Comparison of ENCODE assay signal across 20 cellular contexts in genomic region chr12:91841786-91842185, GRCh38.
DNase-seq lines count a peak whose midpoint lies in the region; ATAC-seq, FAIRE-seq and TF ChIP-seq lines count a peak whose summit lies in the region.
"Had no signal": no experiment of that assay in that cellular context is flagged by ENCODE, and none has a peak within 500 bp of the region (broad histone marks: within the 10 kb centered on the region; RNA-seq: fewer than 3 reads in every experiment).

No MANE protein-coding gene starts in this region.

- no peak overlapping the region for H3K4me3 ChIP-seq in A549
- H3K4me3 ChIP-seq: BLaER1, HAP-1 had no signal

- peak; percentile 27 to 39 for ATAC-seq in activated T-cell treated with anti-CD3 and anti-CD28 coated beads, Interleukin-2, amount 50 U/mL, for 72 hours (replicated peaks in 1 of 2)
- ATAC-seq in activated T-cell treated with anti-CD3 and anti-CD28 coated beads, Interleukin-2, amount 50 U/mL, for 4 hours: no peak
- no peak for ATAC-seq in A549
- peak; percentile 55 for ATAC-seq in stimulated activated effector memory CD8-positive, alpha-beta T cell treated with anti-CD3 and anti-CD28 coated beads, Interleukin-12 subunit alpha, Interleukin-12 subunit beta, amount 100 ng/mL, for 72 hours
- ATAC-seq: CD8-positive, alpha-beta T cell had no signal

- no peaks in the 10 kb centered on the region for H3K27me3 Mint-ChIP-seq in activated T-cell treated with anti-CD3 and anti-CD28 coated beads, Interleukin-2, amount 50 U/mL, for 72 hours (ENCODE audit: low read depth)
- no peaks in the 10 kb centered on the region for H3K27me3 Mint-ChIP-seq in activated T-cell treated with anti-CD3 and anti-CD28 coated beads, Interleukin-2, amount 50 U/mL, for 4 hours (ENCODE audit: low read depth)
- H3K27me3 Mint-ChIP-seq: CD4-positive, CD25-positive, alpha-beta regulatory T cell had no signal

- peaks cover 7 to 10% of the 10 kb centered on the region in 2 donors for H3K9me3 Mint-ChIP-seq in activated T-cell treated with anti-CD3 and anti-CD28 coated beads, Interleukin-2, amount 50 U/mL, for 72 hours
- peaks cover 15% of the 10 kb centered on the region for H3K9me3 Mint-ChIP-seq in activated T-cell treated with anti-CD3 and anti-CD28 coated beads, Interleukin-2, amount 50 U/mL, for 4 hours
- H3K9me3 Mint-ChIP-seq in stimulated activated effector memory CD8-positive, alpha-beta T cell treated with anti-CD3 and anti-CD28 coated beads, Interleukin-12 subunit alpha, Interleukin-12 subunit beta, amount 100 ng/mL, for 72 hours: no peaks in the 10 kb centered on the region

- H3K36me3 Mint-ChIP-seq in activated T-cell treated with anti-CD3 and anti-CD28 coated beads, Interleukin-2, amount 50 U/mL, for 72 hours (ENCODE audit: insufficient read depth in 2 of 2): peaks cover 6 to 15% of the 10 kb centered on the region in 2 donors
- no peaks in the 10 kb centered on the region for H3K36me3 Mint-ChIP-seq in activated T-cell treated with anti-CD3 and anti-CD28 coated beads, Interleukin-2, amount 50 U/mL, for 4 hours (ENCODE audit: insufficient read depth)
- no peaks in the 10 kb centered on the region for H3K36me3 Mint-ChIP-seq in stimulated activated effector memory CD8-positive, alpha-beta T cell treated with anti-CD3 and anti-CD28 coated beads, Interleukin-12 subunit alpha, Interleukin-12 subunit beta, amount 100 ng/mL, for 72 hours

- no peak for DNase-seq in activated T-cell treated with anti-CD3 and anti-CD28 coated beads, Interleukin-2, amount 50 U/mL, for 72 hours
- no peak for DNase-seq in activated T-cell treated with anti-CD3 and anti-CD28 coated beads, Interleukin-2, amount 50 U/mL, for 4 hours
- DNase-seq in A549 (ENCODE audit: low read depth in 1 of 2, low spot score in 1 of 2) (no peak), HEK293T (ENCODE audit: extremely low spot score) (no peak), DMS53 (lab: John Stamatoyannopoulos, UW) (no peak)
- no peak for DNase-seq in stimulated activated effector memory CD8-positive, alpha-beta T cell treated with anti-CD3 and anti-CD28 coated beads, Interleukin-12 subunit alpha, Interleukin-12 subunit beta, amount 100 ng/mL, for 72 hours (ENCODE audit: low spot score in 2 of 2)
- DNase-seq: Caco-2; CD4-positive, CD25-positive, alpha-beta regulatory T cell; CD8-positive, alpha-beta T cell; DMS 273 treated with DMSO at 0.1 percent for 48 hours; DMS79 treated with DMSO at 0.1 percent for 48 hours; GOT3 had no signal

- POLR2A ChIA-PET in A549 (lab: Yijun Ruan, JAX) (no interaction called here), HEK293T (lab: Yijun Ruan, JAX) (interaction anchor here (1.4 kb wide), 1 partner anchor 303 kb away, joined by 4 read pairs; the partner anchor contains the start of gene BTG1)

- H3K4me2 ChIP-seq in A549: no peak overlapping the region
- H3K4me2 ChIP-seq: BLaER1 had no signal

- TF ChIP-seq EP300 in A549 (IDR thresholded peaks at IDR 0.05): no peak

- no peak overlapping the region for H3K27ac Mint-ChIP-seq in activated T-cell treated with anti-CD3 and anti-CD28 coated beads, Interleukin-2, amount 50 U/mL, for 72 hours
- H3K27ac Mint-ChIP-seq in stimulated activated effector memory CD8-positive, alpha-beta T cell treated with anti-CD3 and anti-CD28 coated beads, Interleukin-12 subunit alpha, Interleukin-12 subunit beta, amount 100 ng/mL, for 72 hours: no peak overlapping the region
- H3K27ac Mint-ChIP-seq: B cell; CD4-positive, CD25-positive, alpha-beta regulatory T cell; CD8-positive, alpha-beta T cell had no signal

- FAIRE-seq in A549 (lab: Jason Lieb, UNC): peak; percentile 36
- FAIRE-seq: D721Med, G401.6, GM12892, H54 had no signal

- H3K9me3 ChIP-seq in A549: no peaks in the 10 kb centered on the region
- H3K9me3 ChIP-seq: BLaER1, Caco-2, HAP-1 had no signal

- TF ChIP-seq RAD21 in A549 (conservative IDR thresholded peaks at IDR 0.05 in 1 of 2, IDR thresholded peaks at IDR 0.05 in 1 of 2): no peak

- TF ChIP-seq POLR2A in A549 (IDR thresholded peaks at IDR 0.05; ENCODE audit: low read length): no peak

- no peak for TF ChIP-seq CTCF in A549 (IDR thresholded peaks at IDR 0.05)

- H3K27ac ChIP-seq in A549: no peak overlapping the region
- H3K27ac ChIP-seq: BLaER1, C4-2B had no signal

- CTCF ChIA-PET in A549 (lab: Yijun Ruan, JAX): interaction anchor here (0.6 to 1.7 kb wide), 5 partner anchors 10 to 30 kb away, joined by 3 to 9 read pairs (median 3); no protein-coding TSS in a partner anchor
- CTCF ChIA-PET in HEK293T (lab: Yijun Ruan, JAX): no interaction called here

- peaks cover 17% of the 10 kb centered on the region for H3K4me1 Mint-ChIP-seq in activated T-cell treated with anti-CD3 and anti-CD28 coated beads, Interleukin-2, amount 50 U/mL, for 72 hours (ENCODE audit: low read depth)
- no peaks in the 10 kb centered on the region for H3K4me1 Mint-ChIP-seq in activated T-cell treated with anti-CD3 and anti-CD28 coated beads, Interleukin-2, amount 50 U/mL, for 4 hours (ENCODE audit: low read depth)
- no peaks in the 10 kb centered on the region for H3K4me1 Mint-ChIP-seq in stimulated activated effector memory CD8-positive, alpha-beta T cell treated with anti-CD3 and anti-CD28 coated beads, Interleukin-12 subunit alpha, Interleukin-12 subunit beta, amount 100 ng/mL, for 72 hours

- H3K4me1 ChIP-seq in A549: no peaks in the 10 kb centered on the region
- H3K4me1 ChIP-seq: BLaER1, Caco-2, HAP-1 had no signal

- no peak overlapping the region for H3K4me3 Mint-ChIP-seq in activated T-cell treated with anti-CD3 and anti-CD28 coated beads, Interleukin-2, amount 50 U/mL, for 72 hours
- H3K4me3 Mint-ChIP-seq in activated T-cell treated with anti-CD3 and anti-CD28 coated beads, Interleukin-2, amount 50 U/mL, for 4 hours: no peak overlapping the region
- H3K4me3 Mint-ChIP-seq in stimulated activated effector memory CD8-positive, alpha-beta T cell treated with anti-CD3 and anti-CD28 coated beads, Interleukin-12 subunit alpha, Interleukin-12 subunit beta, amount 100 ng/mL, for 72 hours: no peak overlapping the region
- H3K4me3 Mint-ChIP-seq: B cell; CD4-positive, CD25-positive, alpha-beta regulatory T cell; CD8-positive, alpha-beta T cell had no signal

TF ChIP-seq in A549, 52 proteins besides CTCF, POLR2A, EP300 and RAD21:
- no peak for TF ChIP-seq MAZ (IDR thresholded peaks at IDR 0.05; ENCODE audit: borderline replicate concordance, low read depth, low read length)
- TF ChIP-seq REST (IDR thresholded peaks at IDR 0.05): no peak

TF ChIP-seq in HEK293T, 16 proteins besides CTCF, POLR2A, EP300 and RAD21:
- TF ChIP-seq CTBP1 (IDR thresholded peaks at IDR 0.05; ENCODE audit: borderline replicate concordance) (peak; percentile 57; the same call in 1 of the 2 replicates), NFRKB (IDR thresholded peaks at IDR 0.05) (no peak), FOXK2 (IDR thresholded peaks at IDR 0.05) (no peak), TARDBP (IDR thresholded peaks at IDR 0.05) (no peak), HDGF (IDR thresholded peaks at IDR 0.05; ENCODE audit: borderline replicate concordance) (no peak), SUZ12 (IDR thresholded peaks at IDR 0.05) (no peak), SP1 (IDR thresholded peaks at IDR 0.05) (no peak), ZNF384 (IDR thresholded peaks at IDR 0.05) (0 out of 2 replicates have a peak, but pooled peaks have one; percentile 32), ARNT (IDR thresholded peaks at IDR 0.05) (no peak), PKNOX1 (IDR thresholded peaks at IDR 0.05) (peak; percentile 90), L3MBTL2 (conservative IDR thresholded peaks at IDR 0.05) (no peak), FOXA1 (IDR thresholded peaks at IDR 0.05) (no peak), LEF1 (IDR thresholded peaks at IDR 0.05; ENCODE audit: borderline replicate concordance) (no peak), ELF4 (IDR thresholded peaks at IDR 0.05) (no peak), FOXM1 (IDR thresholded peaks at IDR 0.05; ENCODE audit: borderline replicate concordance) (no peak), BHLHE40 (IDR thresholded peaks at IDR 0.05; ENCODE audit: borderline replicate concordance) (no peak)
TF ChIP-seq in HEK293T: peak in this region for 3.

Comparison
In these comparisons a context has a peak if more than half of its experiments do, and no peak if none do; other contexts are left out.
1. ATAC-seq: peak in activated T-cell treated with anti-CD3 and anti-CD28 coated beads, Interleukin-2, amount 50 U/mL, for 72 hours (2 of 2) and stimulated activated effector memory CD8-positive, alpha-beta T cell treated with anti-CD3 and anti-CD28 coated beads, Interleukin-12 subunit alpha, Interleukin-12 subunit beta, amount 100 ng/mL, for 72 hours (single experiment); none in activated T-cell treated with anti-CD3 and anti-CD28 coated beads, Interleukin-2, amount 50 U/mL, for 4 hours (0 of 2) and A549 (0 of 2).